In genomic region chr3:135237371-135237770, GRCh38 we compare ENCODE assay signal across 1 cellular context.
TF ChIP-seq lines count a peak whose summit lies in the region.

No MANE protein-coding gene starts in this region.

TF ChIP-seq in H1, 55 proteins besides CTCF, POLR2A, EP300 and RAD21 (continued from another document):
- no peak for TF ChIP-seq SP1 (IDR thresholded peaks at IDR 0.05; ENCODE audit: low read depth, low read length)
- TF ChIP-seq POU5F1 (IDR thresholded peaks at IDR 0.05; ENCODE audit: low read depth, low read length), result no peak
- TF ChIP-seq ZNF274 (IDR thresholded peaks at IDR 0.05; ENCODE audit: borderline replicate concordance, extremely low read depth, low read length), result no peak
- TF ChIP-seq CBX5 (IDR thresholded peaks at IDR 0.05; ENCODE audit: low read depth, low read length), result no peak
- TF ChIP-seq CHD2 (IDR thresholded peaks at IDR 0.05; ENCODE audit: low read length), result no peak
- no peak for TF ChIP-seq USF2 (IDR thresholded peaks at IDR 0.05; ENCODE audit: low read length)
- no peak for TF ChIP-seq SAP30 (IDR thresholded peaks at IDR 0.05; ENCODE audit: insufficient read depth, insufficient replicate concordance, low read length)
